Comparison of ENCODE assay signal across 8 cellular contexts in genomic region chr9:89602978-89603628, GRCh38. TPM values are rescaled to one million over a fixed set of nuclear protein-coding genes. Genes with fewer than 3 reads are reported as not detected.
DNase-seq lines count a peak whose midpoint lies in the region; ATAC-seq and TF ChIP-seq lines count a peak whose summit lies in the region.

No MANE protein-coding gene starts in this region.

- peaks cover 32% of the 10 kb centered on the region for H3K27me3 ChIP-seq in OCI-LY3 (ENCODE audit: low read depth, low read length)

- H3K4me3 ChIP-seq in OCI-LY3 (ENCODE audit: low read length) (peak overlapping the region; percentile 93), mucosa of descending colon (no peak overlapping the region)

- no peaks in the 10 kb centered on the region for H3K36me3 Mint-ChIP-seq in IgD-negative memory B cell

- no peak for TF ChIP-seq POLR2A in erythroblast (IDR thresholded peaks at IDR 0.05; ENCODE audit: low read length)

- H3K4me1 Mint-ChIP-seq in IgD-negative memory B cell, result peaks cover 7 to 18% (median 13%) of the 10 kb centered on the region in 3 donors

- in situ Hi-C loops in G401 (cut with HindIII; ENCODE audit: low sequenced_read_pairs), result loop anchor here (10.0 kb wide), 1 partner anchor 502 kb away; no protein-coding TSS in a partner anchor

- no peaks in the 10 kb centered on the region for H3K9me3 Mint-ChIP-seq in IgD-negative memory B cell

- ATAC-seq in mucosa of descending colon, result peak; percentile 49

- intact Hi-C loops in mucosa of descending colon (cut with DNase I, micrococcal nuclease), result loop anchor here (2.0 to 10.0 kb wide), 2 partner anchors 402 to 500 kb away; no protein-coding TSS in a partner anchor

- H3K27ac ChIP-seq in OCI-LY3 (ENCODE audit: low read length), result no peak overlapping the region

- peak; percentile 94 for DNase-seq in G401 (ENCODE audit: low spot score)
- peak; percentile 85 for DNase-seq in activated T-cell treated with anti-CD3 and anti-CD28 coated beads for 4 hours
- DNase-seq in erythroblast (lab: John Stamatoyannopoulos, UW), result peak; percentile 84 to 90
- DNase-seq in mucosa of descending colon, result peak; percentile 92 to 96 (median 95)
- DNase-seq in stimulated activated CD8-positive, alpha-beta memory T cell treated with anti-CD3 and anti-CD28 coated beads, Interleukin-15, amount 100 ng/mL, for 4 hours (ENCODE audit: low read depth in 2 of 2), result peak; percentile 62 to 74
- no peak for DNase-seq in epidermal melanocyte (ENCODE audit: insufficient read length, low spot score)

- H3K9ac ChIP-seq in OCI-LY3 (ENCODE audit: low read length), result peak overlapping the region; percentile 67

- peak overlapping the region; percentile 84 to 90 (median 87) for H3K4me3 Mint-ChIP-seq in IgD-negative memory B cell

- H3K4me1 ChIP-seq in OCI-LY3 (ENCODE audit: low read length) (0 out of 2 replicates have a peak, but pooled peaks cover 2% of the 10 kb centered on the region), mucosa of descending colon (ENCODE audit: low read depth) (peaks cover 16% of the 10 kb centered on the region)

- peak overlapping the region in 2 of 3 donors; percentile 73 to 91 for H3K27ac Mint-ChIP-seq in IgD-negative memory B cell

- no peaks in the 10 kb centered on the region for H3K9me3 ChIP-seq in OCI-LY3 (ENCODE audit: insufficient read depth, low read length)
- H3K9me3 ChIP-seq in mucosa of descending colon, result no peaks in the 10 kb centered on the region

- no peaks in the 10 kb centered on the region for H3K79me2 ChIP-seq in OCI-LY3 (ENCODE audit: low read length)

- peaks cover 25% of the 10 kb centered on the region for H3K27me3 Mint-ChIP-seq in IgD-negative memory B cell

- H4K20me1 ChIP-seq in OCI-LY3 (ENCODE audit: insufficient read depth, low read length), result no peaks in the 10 kb centered on the region

- H2AFZ ChIP-seq in OCI-LY3 (ENCODE audit: low read depth, low read length), result peak overlapping the region; percentile 99

- TF ChIP-seq CTCF in OCI-LY3 (IDR thresholded peaks at IDR 0.05; ENCODE audit: low read depth, low read length) (peak; percentile 95), mucosa of descending colon (IDR thresholded peaks at IDR 0.05) (peak; percentile 75)

- no peaks in the 10 kb centered on the region for H3K36me3 ChIP-seq in OCI-LY3 (replicated peaks; ENCODE audit: low read depth, low read length)
- H3K36me3 ChIP-seq in mucosa of descending colon (ENCODE audit: low read depth), result no peaks in the 10 kb centered on the region

- H3K4me2 ChIP-seq in OCI-LY3 (ENCODE audit: low read length), result peak overlapping the region; percentile 100

RNA-seq across cellular contexts. Expression of gene GADD45G, which starts 1.7 kb away (rescaled TPM):
- not detected in 2 replicates for total RNA-seq in G401 (2014; rRNA removed; shearing (Covaris generic))
- 1.1 TPM for polyA plus RNA-seq in IgD-negative memory B cell
- 10 to 100 TPM in 1 of 3 donors, 1 to 10 TPM in 2; 5.4 to 18.4 (median 6.6) TPM for total RNA-seq in mucosa of descending colon
